Comparison of ENCODE assay signal across 1 cellular context in genomic region chr9:95738438-95738837, GRCh38.
TF ChIP-seq lines count a peak whose summit lies in the region.

No MANE protein-coding gene starts in this region.

TF ChIP-seq in H1, 55 proteins besides CTCF, POLR2A, EP300 and RAD21 (continued from another document):
- TF ChIP-seq CHD7 (IDR thresholded peaks at IDR 0.05; ENCODE audit: insufficient replicate concordance, low read length) (no peak), ASH2L (IDR thresholded peaks at IDR 0.05; ENCODE audit: low read length) (no peak), NRF1 (IDR thresholded peaks at IDR 0.05; ENCODE audit: low read depth, low read length) (no peak)
